In the genomic region with DNA sequence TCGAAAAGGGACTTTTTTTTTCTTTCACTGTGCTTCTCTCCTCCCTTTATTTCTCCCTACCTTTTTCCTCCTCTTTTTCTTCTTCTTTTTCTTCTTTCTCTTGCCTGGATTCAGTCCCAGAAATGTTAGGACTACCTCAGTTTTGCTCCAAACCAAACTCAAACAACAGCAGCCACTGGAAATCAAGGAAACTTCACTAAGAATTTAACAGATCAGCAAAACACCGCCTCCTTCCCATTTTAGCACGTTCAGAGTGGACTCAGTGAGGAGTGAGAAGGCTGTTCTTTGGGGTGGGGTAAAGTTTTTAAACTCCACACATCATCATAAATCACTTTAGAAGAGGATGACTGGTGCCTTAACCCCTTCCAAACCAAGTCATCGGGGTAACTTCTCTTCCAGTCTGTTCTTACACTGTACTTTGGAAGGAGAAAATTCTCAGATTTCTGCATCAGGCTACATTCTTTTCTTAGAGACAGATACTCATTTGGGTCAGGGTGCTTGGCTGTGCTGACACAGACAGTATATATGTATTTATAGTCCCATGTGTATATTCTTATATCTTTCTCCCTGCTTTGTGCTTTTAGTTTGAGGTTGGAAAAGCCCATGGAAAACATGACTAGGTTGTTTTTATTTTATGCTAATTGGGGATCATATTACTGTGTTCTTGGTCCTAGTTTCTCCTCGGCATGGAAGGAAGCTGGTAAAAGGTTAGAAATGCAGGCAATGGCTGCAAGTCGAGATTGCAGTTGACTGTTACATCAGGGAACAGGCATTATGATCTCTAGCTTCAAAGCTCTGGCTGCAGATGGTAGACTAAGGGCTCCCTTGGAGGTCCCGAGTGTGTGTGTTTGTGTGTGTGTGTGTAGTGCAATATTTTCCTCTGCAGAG, we compare ENCODE assay signal across 1 cellular context.
TF ChIP-seq lines count a peak whose summit lies in the region.

A gene with protein sequence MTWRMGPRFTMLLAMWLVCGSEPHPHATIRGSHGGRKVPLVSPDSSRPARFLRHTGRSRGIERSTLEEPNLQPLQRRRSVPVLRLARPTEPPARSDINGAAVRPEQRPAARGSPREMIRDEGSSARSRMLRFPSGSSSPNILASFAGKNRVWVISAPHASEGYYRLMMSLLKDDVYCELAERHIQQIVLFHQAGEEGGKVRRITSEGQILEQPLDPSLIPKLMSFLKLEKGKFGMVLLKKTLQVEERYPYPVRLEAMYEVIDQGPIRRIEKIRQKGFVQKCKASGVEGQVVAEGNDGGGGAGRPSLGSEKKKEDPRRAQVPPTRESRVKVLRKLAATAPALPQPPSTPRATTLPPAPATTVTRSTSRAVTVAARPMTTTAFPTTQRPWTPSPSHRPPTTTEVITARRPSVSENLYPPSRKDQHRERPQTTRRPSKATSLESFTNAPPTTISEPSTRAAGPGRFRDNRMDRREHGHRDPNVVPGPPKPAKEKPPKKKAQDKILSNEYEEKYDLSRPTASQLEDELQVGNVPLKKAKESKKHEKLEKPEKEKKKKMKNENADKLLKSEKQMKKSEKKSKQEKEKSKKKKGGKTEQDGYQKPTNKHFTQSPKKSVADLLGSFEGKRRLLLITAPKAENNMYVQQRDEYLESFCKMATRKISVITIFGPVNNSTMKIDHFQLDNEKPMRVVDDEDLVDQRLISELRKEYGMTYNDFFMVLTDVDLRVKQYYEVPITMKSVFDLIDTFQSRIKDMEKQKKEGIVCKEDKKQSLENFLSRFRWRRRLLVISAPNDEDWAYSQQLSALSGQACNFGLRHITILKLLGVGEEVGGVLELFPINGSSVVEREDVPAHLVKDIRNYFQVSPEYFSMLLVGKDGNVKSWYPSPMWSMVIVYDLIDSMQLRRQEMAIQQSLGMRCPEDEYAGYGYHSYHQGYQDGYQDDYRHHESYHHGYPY (minus strand): TSS at position 280 of the 888 bp plus-strand sequence. CDS start 1,238 bp downstream, outside the sequence.

TF ChIP-seq in K562, 482 proteins besides CTCF, POLR2A, EP300 and RAD21 (continued from another document and continues in another):
- no peak for TF ChIP-seq MXI1 (IDR thresholded peaks at IDR 0.05; ENCODE audit: low read depth, low read length)
- TF ChIP-seq ZBTB17 (CRISPR knock-in tag; IDR thresholded peaks at IDR 0.05): no peak
- peak; percentile 95; the same call in 1 of the 2 replicates for TF ChIP-seq ZC3H8 (IDR thresholded peaks at IDR 0.05)
- TF ChIP-seq KLF1 (tag; IDR thresholded peaks at IDR 0.05): no peak
- TF ChIP-seq, protein P1, sequence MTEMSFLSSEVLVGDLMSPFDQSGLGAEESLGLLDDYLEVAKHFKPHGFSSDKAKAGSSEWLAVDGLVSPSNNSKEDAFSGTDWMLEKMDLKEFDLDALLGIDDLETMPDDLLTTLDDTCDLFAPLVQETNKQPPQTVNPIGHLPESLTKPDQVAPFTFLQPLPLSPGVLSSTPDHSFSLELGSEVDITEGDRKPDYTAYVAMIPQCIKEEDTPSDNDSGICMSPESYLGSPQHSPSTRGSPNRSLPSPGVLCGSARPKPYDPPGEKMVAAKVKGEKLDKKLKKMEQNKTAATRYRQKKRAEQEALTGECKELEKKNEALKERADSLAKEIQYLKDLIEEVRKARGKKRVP (CRISPR knock-in tag; IDR thresholded peaks at IDR 0.05): no peak
- TF ChIP-seq, protein P2, sequence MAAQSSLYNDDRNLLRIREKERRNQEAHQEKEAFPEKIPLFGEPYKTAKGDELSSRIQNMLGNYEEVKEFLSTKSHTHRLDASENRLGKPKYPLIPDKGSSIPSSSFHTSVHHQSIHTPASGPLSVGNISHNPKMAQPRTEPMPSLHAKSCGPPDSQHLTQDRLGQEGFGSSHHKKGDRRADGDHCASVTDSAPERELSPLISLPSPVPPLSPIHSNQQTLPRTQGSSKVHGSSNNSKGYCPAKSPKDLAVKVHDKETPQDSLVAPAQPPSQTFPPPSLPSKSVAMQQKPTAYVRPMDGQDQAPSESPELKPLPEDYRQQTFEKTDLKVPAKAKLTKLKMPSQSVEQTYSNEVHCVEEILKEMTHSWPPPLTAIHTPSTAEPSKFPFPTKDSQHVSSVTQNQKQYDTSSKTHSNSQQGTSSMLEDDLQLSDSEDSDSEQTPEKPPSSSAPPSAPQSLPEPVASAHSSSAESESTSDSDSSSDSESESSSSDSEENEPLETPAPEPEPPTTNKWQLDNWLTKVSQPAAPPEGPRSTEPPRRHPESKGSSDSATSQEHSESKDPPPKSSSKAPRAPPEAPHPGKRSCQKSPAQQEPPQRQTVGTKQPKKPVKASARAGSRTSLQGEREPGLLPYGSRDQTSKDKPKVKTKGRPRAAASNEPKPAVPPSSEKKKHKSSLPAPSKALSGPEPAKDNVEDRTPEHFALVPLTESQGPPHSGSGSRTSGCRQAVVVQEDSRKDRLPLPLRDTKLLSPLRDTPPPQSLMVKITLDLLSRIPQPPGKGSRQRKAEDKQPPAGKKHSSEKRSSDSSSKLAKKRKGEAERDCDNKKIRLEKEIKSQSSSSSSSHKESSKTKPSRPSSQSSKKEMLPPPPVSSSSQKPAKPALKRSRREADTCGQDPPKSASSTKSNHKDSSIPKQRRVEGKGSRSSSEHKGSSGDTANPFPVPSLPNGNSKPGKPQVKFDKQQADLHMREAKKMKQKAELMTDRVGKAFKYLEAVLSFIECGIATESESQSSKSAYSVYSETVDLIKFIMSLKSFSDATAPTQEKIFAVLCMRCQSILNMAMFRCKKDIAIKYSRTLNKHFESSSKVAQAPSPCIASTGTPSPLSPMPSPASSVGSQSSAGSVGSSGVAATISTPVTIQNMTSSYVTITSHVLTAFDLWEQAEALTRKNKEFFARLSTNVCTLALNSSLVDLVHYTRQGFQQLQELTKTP (IDR thresholded peaks at IDR 0.05; ENCODE audit: low read depth in 1 of 2, partially characterized antibody in 2 of 2): no peak
- no peak for TF ChIP-seq HNRNPLL (IDR thresholded peaks at IDR 0.05; ENCODE audit: low read depth, low read length, poor library complexity, severe bottlenecking)
- TF ChIP-seq, protein P3, sequence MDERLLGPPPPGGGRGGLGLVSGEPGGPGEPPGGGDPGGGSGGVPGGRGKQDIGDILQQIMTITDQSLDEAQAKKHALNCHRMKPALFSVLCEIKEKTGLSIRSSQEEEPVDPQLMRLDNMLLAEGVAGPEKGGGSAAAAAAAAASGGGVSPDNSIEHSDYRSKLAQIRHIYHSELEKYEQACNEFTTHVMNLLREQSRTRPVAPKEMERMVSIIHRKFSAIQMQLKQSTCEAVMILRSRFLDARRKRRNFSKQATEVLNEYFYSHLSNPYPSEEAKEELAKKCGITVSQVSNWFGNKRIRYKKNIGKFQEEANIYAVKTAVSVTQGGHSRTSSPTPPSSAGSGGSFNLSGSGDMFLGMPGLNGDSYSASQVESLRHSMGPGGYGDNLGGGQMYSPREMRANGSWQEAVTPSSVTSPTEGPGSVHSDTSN (CRISPR knock-in tag; IDR thresholded peaks at IDR 0.05; ENCODE audit: low read depth): no peak
- TF ChIP-seq, protein P3 (tag; conservative IDR thresholded peaks at IDR 0.05; ENCODE audit: low read depth): peak; percentile 93
- TF ChIP-seq PHTF2 (CRISPR knock-in tag; IDR thresholded peaks at IDR 0.05): no peak
- TF ChIP-seq, protein P4, sequence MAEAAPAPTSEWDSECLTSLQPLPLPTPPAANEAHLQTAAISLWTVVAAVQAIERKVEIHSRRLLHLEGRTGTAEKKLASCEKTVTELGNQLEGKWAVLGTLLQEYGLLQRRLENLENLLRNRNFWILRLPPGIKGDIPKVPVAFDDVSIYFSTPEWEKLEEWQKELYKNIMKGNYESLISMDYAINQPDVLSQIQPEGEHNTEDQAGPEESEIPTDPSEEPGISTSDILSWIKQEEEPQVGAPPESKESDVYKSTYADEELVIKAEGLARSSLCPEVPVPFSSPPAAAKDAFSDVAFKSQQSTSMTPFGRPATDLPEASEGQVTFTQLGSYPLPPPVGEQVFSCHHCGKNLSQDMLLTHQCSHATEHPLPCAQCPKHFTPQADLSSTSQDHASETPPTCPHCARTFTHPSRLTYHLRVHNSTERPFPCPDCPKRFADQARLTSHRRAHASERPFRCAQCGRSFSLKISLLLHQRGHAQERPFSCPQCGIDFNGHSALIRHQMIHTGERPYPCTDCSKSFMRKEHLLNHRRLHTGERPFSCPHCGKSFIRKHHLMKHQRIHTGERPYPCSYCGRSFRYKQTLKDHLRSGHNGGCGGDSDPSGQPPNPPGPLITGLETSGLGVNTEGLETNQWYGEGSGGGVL (CRISPR knock-in tag; IDR thresholded peaks at IDR 0.05): no peak
- TF ChIP-seq, protein P5, sequence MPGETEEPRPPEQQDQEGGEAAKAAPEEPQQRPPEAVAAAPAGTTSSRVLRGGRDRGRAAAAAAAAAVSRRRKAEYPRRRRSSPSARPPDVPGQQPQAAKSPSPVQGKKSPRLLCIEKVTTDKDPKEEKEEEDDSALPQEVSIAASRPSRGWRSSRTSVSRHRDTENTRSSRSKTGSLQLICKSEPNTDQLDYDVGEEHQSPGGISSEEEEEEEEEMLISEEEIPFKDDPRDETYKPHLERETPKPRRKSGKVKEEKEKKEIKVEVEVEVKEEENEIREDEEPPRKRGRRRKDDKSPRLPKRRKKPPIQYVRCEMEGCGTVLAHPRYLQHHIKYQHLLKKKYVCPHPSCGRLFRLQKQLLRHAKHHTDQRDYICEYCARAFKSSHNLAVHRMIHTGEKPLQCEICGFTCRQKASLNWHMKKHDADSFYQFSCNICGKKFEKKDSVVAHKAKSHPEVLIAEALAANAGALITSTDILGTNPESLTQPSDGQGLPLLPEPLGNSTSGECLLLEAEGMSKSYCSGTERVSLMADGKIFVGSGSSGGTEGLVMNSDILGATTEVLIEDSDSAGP (CRISPR knock-in tag; IDR thresholded peaks at IDR 0.05): no peak
- TF ChIP-seq SRSF7 (optimal IDR thresholded peaks at IDR 0.05; ENCODE audit: low read depth, low read length): no peak
- no peak for TF ChIP-seq LARP7 (IDR thresholded peaks at IDR 0.05)
- no peak for TF ChIP-seq SMAD1 (IDR thresholded peaks at IDR 0.05; ENCODE audit: low read depth, low read length, partially characterized antibody)
- no peak for TF ChIP-seq PURB (CRISPR knock-in tag; IDR thresholded peaks at IDR 0.05; ENCODE audit: low read depth)
- no peak for TF ChIP-seq MEF2A (IDR thresholded peaks at IDR 0.05; ENCODE audit: control insufficient read depth, low read depth, low read length)
- no peak for TF ChIP-seq WHSC1 (IDR thresholded peaks at IDR 0.05; ENCODE audit: low read length)
- no peak for TF ChIP-seq RBM14 (IDR thresholded peaks at IDR 0.05; ENCODE audit: borderline replicate concordance, insufficient read depth, low read depth, low read length)
- no peak for TF ChIP-seq HIVEP1 (CRISPR knock-in tag; IDR thresholded peaks at IDR 0.05)
- TF ChIP-seq, protein P6, sequence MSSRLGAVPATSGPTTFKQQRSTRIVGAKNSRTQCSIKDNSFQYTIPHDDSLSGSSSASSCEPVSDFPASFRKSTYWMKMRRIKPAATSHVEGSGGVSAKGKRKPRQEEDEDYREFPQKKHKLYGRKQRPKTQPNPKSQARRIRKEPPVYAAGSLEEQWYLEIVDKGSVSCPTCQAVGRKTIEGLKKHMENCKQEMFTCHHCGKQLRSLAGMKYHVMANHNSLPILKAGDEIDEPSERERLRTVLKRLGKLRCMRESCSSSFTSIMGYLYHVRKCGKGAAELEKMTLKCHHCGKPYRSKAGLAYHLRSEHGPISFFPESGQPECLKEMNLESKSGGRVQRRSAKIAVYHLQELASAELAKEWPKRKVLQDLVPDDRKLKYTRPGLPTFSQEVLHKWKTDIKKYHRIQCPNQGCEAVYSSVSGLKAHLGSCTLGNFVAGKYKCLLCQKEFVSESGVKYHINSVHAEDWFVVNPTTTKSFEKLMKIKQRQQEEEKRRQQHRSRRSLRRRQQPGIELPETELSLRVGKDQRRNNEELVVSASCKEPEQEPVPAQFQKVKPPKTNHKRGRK (tag; IDR thresholded peaks at IDR 0.05): 0 out of 2 replicates have a peak, but pooled peaks have one; percentile 19
- TF ChIP-seq ZNF507 (tag; conservative IDR thresholded peaks at IDR 0.05): no peak
- TF ChIP-seq, protein P7, sequence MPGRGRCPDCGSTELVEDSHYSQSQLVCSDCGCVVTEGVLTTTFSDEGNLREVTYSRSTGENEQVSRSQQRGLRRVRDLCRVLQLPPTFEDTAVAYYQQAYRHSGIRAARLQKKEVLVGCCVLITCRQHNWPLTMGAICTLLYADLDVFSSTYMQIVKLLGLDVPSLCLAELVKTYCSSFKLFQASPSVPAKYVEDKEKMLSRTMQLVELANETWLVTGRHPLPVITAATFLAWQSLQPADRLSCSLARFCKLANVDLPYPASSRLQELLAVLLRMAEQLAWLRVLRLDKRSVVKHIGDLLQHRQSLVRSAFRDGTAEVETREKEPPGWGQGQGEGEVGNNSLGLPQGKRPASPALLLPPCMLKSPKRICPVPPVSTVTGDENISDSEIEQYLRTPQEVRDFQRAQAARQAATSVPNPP (IDR thresholded peaks at IDR 0.05; ENCODE audit: borderline replicate concordance, insufficient read depth, insufficient read length): no peak
- TF ChIP-seq, protein P8, sequence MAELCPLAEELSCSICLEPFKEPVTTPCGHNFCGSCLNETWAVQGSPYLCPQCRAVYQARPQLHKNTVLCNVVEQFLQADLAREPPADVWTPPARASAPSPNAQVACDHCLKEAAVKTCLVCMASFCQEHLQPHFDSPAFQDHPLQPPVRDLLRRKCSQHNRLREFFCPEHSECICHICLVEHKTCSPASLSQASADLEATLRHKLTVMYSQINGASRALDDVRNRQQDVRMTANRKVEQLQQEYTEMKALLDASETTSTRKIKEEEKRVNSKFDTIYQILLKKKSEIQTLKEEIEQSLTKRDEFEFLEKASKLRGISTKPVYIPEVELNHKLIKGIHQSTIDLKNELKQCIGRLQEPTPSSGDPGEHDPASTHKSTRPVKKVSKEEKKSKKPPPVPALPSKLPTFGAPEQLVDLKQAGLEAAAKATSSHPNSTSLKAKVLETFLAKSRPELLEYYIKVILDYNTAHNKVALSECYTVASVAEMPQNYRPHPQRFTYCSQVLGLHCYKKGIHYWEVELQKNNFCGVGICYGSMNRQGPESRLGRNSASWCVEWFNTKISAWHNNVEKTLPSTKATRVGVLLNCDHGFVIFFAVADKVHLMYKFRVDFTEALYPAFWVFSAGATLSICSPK (IDR thresholded peaks at IDR 0.05; ENCODE audit: borderline replicate concordance): no peak
- TF ChIP-seq LEF1 (IDR thresholded peaks at IDR 0.05): 0 out of 2 replicates have a peak, but pooled peaks have one; percentile 35
- no peak for TF ChIP-seq EZH2 (IDR thresholded peaks at IDR 0.05; ENCODE audit: borderline replicate concordance, low read depth, low read length)
- TF ChIP-seq, protein P9, sequence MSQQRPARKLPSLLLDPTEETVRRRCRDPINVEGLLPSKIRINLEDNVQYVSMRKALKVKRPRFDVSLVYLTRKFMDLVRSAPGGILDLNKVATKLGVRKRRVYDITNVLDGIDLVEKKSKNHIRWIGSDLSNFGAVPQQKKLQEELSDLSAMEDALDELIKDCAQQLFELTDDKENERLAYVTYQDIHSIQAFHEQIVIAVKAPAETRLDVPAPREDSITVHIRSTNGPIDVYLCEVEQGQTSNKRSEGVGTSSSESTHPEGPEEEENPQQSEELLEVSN (IDR thresholded peaks at IDR 0.05; ENCODE audit: borderline replicate concordance in 1 of 2, extremely low read depth in 1 of 2, insufficient read depth in 1 of 2, insufficient read length in 1 of 2, low read depth in 1 of 2, low read length in 1 of 2, poor library complexity in 1 of 2, severe bottlenecking in 1 of 2): no peak
- TF ChIP-seq, protein P10, sequence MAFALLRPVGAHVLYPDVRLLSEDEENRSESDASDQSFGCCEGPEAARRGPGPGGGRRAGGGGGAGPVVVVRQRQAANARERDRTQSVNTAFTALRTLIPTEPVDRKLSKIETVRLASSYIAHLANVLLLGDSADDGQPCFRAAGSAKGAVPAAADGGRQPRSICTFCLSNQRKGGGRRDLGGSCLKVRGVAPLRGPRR (CRISPR knock-in tag; IDR thresholded peaks at IDR 0.05): no peak
- TF ChIP-seq GABPA (tag; conservative IDR thresholded peaks at IDR 0.05; ENCODE audit: low read depth): no peak
- TF ChIP-seq NFRKB (IDR thresholded peaks at IDR 0.05; ENCODE audit: low read depth): no peak
